In the genomic region with DNA sequence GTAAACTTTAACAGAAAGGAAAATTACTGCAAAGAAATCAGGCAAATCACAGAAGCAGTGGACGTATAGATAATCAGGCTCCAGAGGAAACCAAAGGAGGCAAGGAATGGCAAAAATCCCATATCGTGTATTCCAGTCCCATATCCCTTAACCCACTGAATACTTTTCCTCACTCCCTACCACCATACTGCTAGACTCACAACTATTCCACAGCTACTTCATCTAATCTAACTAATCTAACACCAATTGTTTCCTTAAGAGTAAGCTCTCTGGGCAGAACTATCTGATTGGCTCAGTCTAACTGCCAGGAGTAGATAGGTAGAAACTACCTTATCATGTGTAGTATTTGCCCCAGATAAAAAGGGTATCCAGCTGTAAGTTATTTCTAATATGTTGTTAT, we compare ENCODE assay signal across 2 cellular contexts.
TF ChIP-seq lines count a peak whose summit lies in the region.

No MANE protein-coding gene starts in this region.

TF ChIP-seq in GM23338, 12 proteins besides CTCF, POLR2A, EP300 and RAD21 (continued from another document):
- TF ChIP-seq, protein P1, sequence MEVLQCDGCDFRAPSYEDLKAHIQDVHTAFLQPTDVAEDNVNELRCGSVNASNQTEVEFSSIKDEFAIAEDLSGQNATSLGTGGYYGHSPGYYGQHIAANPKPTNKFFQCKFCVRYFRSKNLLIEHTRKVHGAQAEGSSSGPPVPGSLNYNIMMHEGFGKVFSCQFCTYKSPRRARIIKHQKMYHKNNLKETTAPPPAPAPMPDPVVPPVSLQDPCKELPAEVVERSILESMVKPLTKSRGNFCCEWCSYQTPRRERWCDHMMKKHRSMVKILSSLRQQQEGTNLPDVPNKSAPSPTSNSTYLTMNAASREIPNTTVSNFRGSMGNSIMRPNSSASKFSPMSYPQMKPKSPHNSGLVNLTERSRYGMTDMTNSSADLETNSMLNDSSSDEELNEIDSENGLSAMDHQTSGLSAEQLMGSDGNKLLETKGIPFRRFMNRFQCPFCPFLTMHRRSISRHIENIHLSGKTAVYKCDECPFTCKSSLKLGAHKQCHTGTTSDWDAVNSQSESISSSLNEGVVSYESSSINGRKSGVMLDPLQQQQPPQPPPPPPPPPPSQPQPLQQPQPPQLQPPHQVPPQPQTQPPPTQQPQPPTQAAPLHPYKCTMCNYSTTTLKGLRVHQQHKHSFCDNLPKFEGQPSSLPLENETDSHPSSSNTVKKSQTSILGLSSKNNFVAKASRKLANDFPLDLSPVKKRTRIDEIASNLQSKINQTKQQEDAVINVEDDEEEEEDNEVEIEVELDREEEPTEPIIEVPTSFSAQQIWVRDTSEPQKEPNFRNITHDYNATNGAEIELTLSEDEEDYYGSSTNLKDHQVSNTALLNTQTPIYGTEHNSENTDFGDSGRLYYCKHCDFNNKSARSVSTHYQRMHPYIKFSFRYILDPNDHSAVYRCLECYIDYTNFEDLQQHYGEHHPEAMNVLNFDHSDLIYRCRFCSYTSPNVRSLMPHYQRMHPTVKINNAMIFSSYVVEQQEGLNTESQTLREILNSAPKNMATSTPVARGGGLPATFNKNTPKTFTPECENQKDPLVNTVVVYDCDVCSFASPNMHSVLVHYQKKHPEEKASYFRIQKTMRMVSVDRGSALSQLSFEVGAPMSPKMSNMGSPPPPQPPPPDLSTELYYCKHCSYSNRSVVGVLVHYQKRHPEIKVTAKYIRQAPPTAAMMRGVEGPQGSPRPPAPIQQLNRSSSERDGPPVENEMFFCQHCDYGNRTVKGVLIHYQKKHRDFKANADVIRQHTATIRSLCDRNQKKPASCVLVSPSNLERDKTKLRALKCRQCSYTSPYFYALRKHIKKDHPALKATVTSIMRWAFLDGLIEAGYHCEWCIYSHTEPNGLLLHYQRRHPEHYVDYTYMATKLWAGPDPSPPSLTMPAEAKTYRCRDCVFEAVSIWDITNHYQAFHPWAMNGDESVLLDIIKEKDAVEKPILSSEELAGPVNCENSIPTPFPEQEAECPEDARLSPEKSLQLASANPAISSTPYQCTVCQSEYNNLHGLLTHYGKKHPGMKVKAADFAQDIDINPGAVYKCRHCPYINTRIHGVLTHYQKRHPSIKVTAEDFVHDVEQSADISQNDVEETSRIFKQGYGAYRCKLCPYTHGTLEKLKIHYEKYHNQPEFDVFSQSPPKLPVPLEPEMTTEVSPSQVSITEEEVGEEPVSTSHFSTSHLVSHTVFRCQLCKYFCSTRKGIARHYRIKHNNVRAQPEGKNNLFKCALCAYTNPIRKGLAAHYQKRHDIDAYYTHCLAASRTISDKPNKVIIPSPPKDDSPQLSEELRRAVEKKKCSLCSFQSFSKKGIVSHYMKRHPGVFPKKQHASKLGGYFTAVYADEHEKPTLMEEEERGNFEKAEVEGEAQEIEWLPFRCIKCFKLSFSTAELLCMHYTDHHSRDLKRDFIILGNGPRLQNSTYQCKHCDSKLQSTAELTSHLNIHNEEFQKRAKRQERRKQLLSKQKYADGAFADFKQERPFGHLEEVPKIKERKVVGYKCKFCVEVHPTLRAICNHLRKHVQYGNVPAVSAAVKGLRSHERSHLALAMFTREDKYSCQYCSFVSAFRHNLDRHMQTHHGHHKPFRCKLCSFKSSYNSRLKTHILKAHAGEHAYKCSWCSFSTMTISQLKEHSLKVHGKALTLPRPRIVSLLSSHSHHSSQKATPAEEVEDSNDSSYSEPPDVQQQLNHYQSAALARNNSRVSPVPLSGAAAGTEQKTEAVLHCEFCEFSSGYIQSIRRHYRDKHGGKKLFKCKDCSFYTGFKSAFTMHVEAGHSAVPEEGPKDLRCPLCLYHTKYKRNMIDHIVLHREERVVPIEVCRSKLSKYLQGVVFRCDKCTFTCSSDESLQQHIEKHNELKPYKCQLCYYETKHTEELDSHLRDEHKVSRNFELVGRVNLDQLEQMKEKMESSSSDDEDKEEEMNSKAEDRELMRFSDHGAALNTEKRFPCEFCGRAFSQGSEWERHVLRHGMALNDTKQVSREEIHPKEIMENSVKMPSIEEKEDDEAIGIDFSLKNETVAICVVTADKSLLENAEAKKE (CRISPR knock-in tag; IDR thresholded peaks at IDR 0.05): no peak
- TF ChIP-seq NANOG (IDR thresholded peaks at IDR 0.05; ENCODE audit: borderline replicate concordance): no peak
TF ChIP-seq in GM23338: peak in this region for 0.

TF ChIP-seq in WTC11, 78 proteins besides CTCF, POLR2A, EP300 and RAD21 (continued from another document):
- TF ChIP-seq, protein P2, sequence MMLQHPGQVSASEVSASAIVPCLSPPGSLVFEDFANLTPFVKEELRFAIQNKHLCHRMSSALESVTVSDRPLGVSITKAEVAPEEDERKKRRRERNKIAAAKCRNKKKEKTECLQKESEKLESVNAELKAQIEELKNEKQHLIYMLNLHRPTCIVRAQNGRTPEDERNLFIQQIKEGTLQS (CRISPR knock-in tag; conservative IDR thresholded peaks at IDR 0.05): no peak
- TF ChIP-seq ZNF423 (CRISPR knock-in tag; IDR thresholded peaks at IDR 0.05): no peak
- TF ChIP-seq, protein P3, sequence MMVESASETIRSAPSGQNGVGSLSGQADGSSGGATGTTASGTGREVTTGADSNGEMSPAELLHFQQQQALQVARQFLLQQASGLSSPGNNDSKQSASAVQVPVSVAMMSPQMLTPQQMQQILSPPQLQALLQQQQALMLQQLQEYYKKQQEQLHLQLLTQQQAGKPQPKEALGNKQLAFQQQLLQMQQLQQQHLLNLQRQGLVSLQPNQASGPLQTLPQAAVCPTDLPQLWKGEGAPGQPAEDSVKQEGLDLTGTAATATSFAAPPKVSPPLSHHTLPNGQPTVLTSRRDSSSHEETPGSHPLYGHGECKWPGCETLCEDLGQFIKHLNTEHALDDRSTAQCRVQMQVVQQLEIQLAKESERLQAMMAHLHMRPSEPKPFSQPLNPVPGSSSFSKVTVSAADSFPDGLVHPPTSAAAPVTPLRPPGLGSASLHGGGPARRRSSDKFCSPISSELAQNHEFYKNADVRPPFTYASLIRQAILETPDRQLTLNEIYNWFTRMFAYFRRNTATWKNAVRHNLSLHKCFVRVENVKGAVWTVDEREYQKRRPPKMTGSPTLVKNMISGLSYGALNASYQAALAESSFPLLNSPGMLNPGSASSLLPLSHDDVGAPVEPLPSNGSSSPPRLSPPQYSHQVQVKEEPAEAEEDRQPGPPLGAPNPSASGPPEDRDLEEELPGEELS (CRISPR knock-in tag; IDR thresholded peaks at IDR 0.05): no peak
- TF ChIP-seq ETV6 (CRISPR knock-in tag; IDR thresholded peaks at IDR 0.05): no peak
- TF ChIP-seq, protein P4, sequence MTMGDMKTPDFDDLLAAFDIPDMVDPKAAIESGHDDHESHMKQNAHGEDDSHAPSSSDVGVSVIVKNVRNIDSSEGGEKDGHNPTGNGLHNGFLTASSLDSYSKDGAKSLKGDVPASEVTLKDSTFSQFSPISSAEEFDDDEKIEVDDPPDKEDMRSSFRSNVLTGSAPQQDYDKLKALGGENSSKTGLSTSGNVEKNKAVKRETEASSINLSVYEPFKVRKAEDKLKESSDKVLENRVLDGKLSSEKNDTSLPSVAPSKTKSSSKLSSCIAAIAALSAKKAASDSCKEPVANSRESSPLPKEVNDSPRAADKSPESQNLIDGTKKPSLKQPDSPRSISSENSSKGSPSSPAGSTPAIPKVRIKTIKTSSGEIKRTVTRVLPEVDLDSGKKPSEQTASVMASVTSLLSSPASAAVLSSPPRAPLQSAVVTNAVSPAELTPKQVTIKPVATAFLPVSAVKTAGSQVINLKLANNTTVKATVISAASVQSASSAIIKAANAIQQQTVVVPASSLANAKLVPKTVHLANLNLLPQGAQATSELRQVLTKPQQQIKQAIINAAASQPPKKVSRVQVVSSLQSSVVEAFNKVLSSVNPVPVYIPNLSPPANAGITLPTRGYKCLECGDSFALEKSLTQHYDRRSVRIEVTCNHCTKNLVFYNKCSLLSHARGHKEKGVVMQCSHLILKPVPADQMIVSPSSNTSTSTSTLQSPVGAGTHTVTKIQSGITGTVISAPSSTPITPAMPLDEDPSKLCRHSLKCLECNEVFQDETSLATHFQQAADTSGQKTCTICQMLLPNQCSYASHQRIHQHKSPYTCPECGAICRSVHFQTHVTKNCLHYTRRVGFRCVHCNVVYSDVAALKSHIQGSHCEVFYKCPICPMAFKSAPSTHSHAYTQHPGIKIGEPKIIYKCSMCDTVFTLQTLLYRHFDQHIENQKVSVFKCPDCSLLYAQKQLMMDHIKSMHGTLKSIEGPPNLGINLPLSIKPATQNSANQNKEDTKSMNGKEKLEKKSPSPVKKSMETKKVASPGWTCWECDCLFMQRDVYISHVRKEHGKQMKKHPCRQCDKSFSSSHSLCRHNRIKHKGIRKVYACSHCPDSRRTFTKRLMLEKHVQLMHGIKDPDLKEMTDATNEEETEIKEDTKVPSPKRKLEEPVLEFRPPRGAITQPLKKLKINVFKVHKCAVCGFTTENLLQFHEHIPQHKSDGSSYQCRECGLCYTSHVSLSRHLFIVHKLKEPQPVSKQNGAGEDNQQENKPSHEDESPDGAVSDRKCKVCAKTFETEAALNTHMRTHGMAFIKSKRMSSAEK (CRISPR knock-in tag; IDR thresholded peaks at IDR 0.05; ENCODE audit: borderline replicate concordance): no peak
- TF ChIP-seq ZNF416 (CRISPR knock-in tag; IDR thresholded peaks at IDR 0.05): no peak
